1 cellular context compared by ENCODE assay signal in genomic region chr2:98476192-98476868, GRCh38.
TF ChIP-seq lines count a peak whose summit lies in the region.

No MANE protein-coding gene starts in this region.

TF ChIP-seq in GM12878, 131 proteins besides CTCF, POLR2A, EP300 and RAD21 (continued from another document and continues in another):
- TF ChIP-seq CEBPZ (IDR thresholded peaks at IDR 0.05; ENCODE audit: low read depth, low read length) (no peak), CBFB (IDR thresholded peaks at IDR 0.05; ENCODE audit: low read depth) (0 out of 2 replicates have a peak, but pooled peaks have one; percentile 26), ZNF274 (IDR thresholded peaks at IDR 0.05; ENCODE audit: insufficient read depth, insufficient read length) (no peak), STAT3 (IDR thresholded peaks at IDR 0.05; ENCODE audit: low read depth, low read length) (no peak), PAX5 (IDR thresholded peaks at IDR 0.05; ENCODE audit: borderline replicate concordance, low read depth, low read length) (peak; percentile 61; the same call in 1 of the 2 replicates), ZBTB33 (IDR thresholded peaks at IDR 0.05) (peak; percentile 85; the same call in 1 of the 2 replicates), SREBF2 (IDR thresholded peaks at IDR 0.05; ENCODE audit: low read length) (no peak), CHD4 (IDR thresholded peaks at IDR 0.05) (no peak), TARDBP (IDR thresholded peaks at IDR 0.05; ENCODE audit: borderline replicate concordance) (no peak), MLLT1 (IDR thresholded peaks at IDR 0.05) (peak; percentile 58; the same call in 1 of the 2 replicates), RBBP5 (conservative IDR thresholded peaks at IDR 0.05) (no peak), HDGF (IDR thresholded peaks at IDR 0.05) (0 out of 2 replicates have a peak, but pooled peaks have one; percentile 25), RB1 (IDR thresholded peaks at IDR 0.05; ENCODE audit: borderline replicate concordance) (no peak; the same call in 1 of the 2 replicates), E4F1 (IDR thresholded peaks at IDR 0.05; ENCODE audit: borderline replicate concordance, partially characterized antibody) (no peak), ZSCAN29 (IDR thresholded peaks at IDR 0.05) (no peak), CHD1 (IDR thresholded peaks at IDR 0.05; ENCODE audit: low read depth, low read length) (no peak), MXI1 (IDR thresholded peaks at IDR 0.05; ENCODE audit: low read depth, low read length) (peak; percentile 32; the same call in 1 of the 2 replicates), CUX1 (IDR thresholded peaks at IDR 0.05; ENCODE audit: insufficient replicate concordance, low read depth, low read length) (peak; percentile 74), ETV6 (conservative IDR thresholded peaks at IDR 0.05 in 1 of 2, IDR thresholded peaks at IDR 0.05 in 1 of 2; ENCODE audit: borderline replicate concordance in 1 of 2, low read depth in 1 of 2) (peak in 1 of 2 experiments; percentile 44; a peak in 1 of 4 replicates), BMI1 (IDR thresholded peaks at IDR 0.05; ENCODE audit: borderline replicate concordance) (no peak), NFIC (IDR thresholded peaks at IDR 0.05; ENCODE audit: low read depth, low read length) (peak; percentile 75), NR2C2 (IDR thresholded peaks at IDR 0.05; ENCODE audit: borderline replicate concordance, control insufficient read depth, insufficient read length, low read depth) (no peak), EZH2 (IDR thresholded peaks at IDR 0.05; ENCODE audit: borderline replicate concordance, control insufficient read depth, low read depth, low read length) (no peak), TBL1XR1 (IDR thresholded peaks at IDR 0.05; ENCODE audit: low read depth, low read length) (peak; percentile 50; the same call in 1 of the 2 replicates), SUPT20H (IDR thresholded peaks at IDR 0.05; ENCODE audit: borderline replicate concordance, control insufficient read depth, low read depth, low read length) (no peak), PML (IDR thresholded peaks at IDR 0.05; ENCODE audit: low read length) (no peak), TAF1 (IDR thresholded peaks at IDR 0.05; ENCODE audit: borderline replicate concordance, low read depth, low read length) (no peak), MYC (IDR thresholded peaks at IDR 0.05; ENCODE audit: insufficient read depth, insufficient read length, insufficient replicate concordance, low read length, severe bottlenecking) (no peak), MTA2 (IDR thresholded peaks at IDR 0.05; ENCODE audit: low read depth) (peak; percentile 78), ZBTB11 (CRISPR knock-in tag; IDR thresholded peaks at IDR 0.05) (no peak), ESRRA (IDR thresholded peaks at IDR 0.05; ENCODE audit: low read length) (no peak), WRNIP1 (IDR thresholded peaks at IDR 0.05; ENCODE audit: borderline replicate concordance, low read depth, low read length) (0 out of 2 replicates have a peak, but pooled peaks have one; percentile 18), ATF2 (IDR thresholded peaks at IDR 0.05; ENCODE audit: low read length) (peak; percentile 36; the same call in 1 of the 2 replicates), IRF4 (IDR thresholded peaks at IDR 0.05; ENCODE audit: low read depth, low read length) (peak; percentile 65), ZNF622 (IDR thresholded peaks at IDR 0.05) (no peak), NR2C1 (IDR thresholded peaks at IDR 0.05) (no peak)
